12 cellular contexts compared by ENCODE assay signal in genomic region chr17:7311110-7311698, GRCh38. TPM values are rescaled to one million over a fixed set of nuclear protein-coding genes. Genes with fewer than 3 reads are reported as not detected.
A peak's percentile ranks its signal among the peaks of the same experiment; 100 is the strongest.
DNase-seq lines count a peak whose midpoint lies in the region; ATAC-seq, FAIRE-seq and TF ChIP-seq lines count a peak whose summit lies in the region.
"Had no signal": no experiment of that assay in that cellular context is flagged by ENCODE, and none has a peak within 500 bp of the region (broad histone marks: within the 10 kb centered on the region; RNA-seq: fewer than 3 reads in every experiment).

No MANE protein-coding gene starts in this region.

- H3K9me2 ChIP-seq in SU-DHL-6 (replicated peaks; ENCODE audit: insufficient read depth, low read length) = no peaks in the 10 kb centered on the region

- H3K9me3 ChIP-seq in SU-DHL-6 (ENCODE audit: insufficient read depth, low read length) (no peaks in the 10 kb centered on the region), esophagus muscularis mucosa (no peaks in the 10 kb centered on the region), vagina (no peaks in the 10 kb centered on the region)
- H3K9me3 ChIP-seq: BE2C had no signal

- H3K4me1 ChIP-seq in esophagus muscularis mucosa (peaks cover 60 to 79% (median 71%) of the 10 kb centered on the region in 4 donors), vagina (peaks cover 74% of the 10 kb centered on the region)
- H3K4me1 ChIP-seq: BE2C had no signal

- FAIRE-seq in HTR-8/SVneo (lab: Jason Lieb, UNC) = no peak
- FAIRE-seq: urothelium cell line had no signal

- H3K27ac ChIP-seq in SU-DHL-6 (ENCODE audit: low read depth, low read length) = no peak overlapping the region
- peak overlapping the region; percentile 0 to 95 (median 20) for H3K27ac ChIP-seq in esophagus muscularis mucosa (replicated peaks in 1 of 4)
- H3K27ac ChIP-seq in vagina = no peak overlapping the region

- H3K4me1 Mint-ChIP-seq in activated naive CD4-positive, alpha-beta T cell treated with anti-CD3 and anti-CD28 coated beads, Interleukin-2, amount 50 U/mL, for 24 hours = peaks cover 59% of the 10 kb centered on the region
- H3K4me1 Mint-ChIP-seq in type B pancreatic cell (ENCODE audit: unreplicated experiment) = peaks cover 43% of the 10 kb centered on the region

- no peak overlapping the region for H3K9ac ChIP-seq in SU-DHL-6 (ENCODE audit: low read length)

- peaks cover 19% of the 10 kb centered on the region for H4K20me1 ChIP-seq in SU-DHL-6 (ENCODE audit: low read depth, low read length)

- peaks cover 44% of the 10 kb centered on the region for H3K79me2 ChIP-seq in SU-DHL-6 (ENCODE audit: insufficient read depth, low read length)

- no peaks in the 10 kb centered on the region for H3K9me3 Mint-ChIP-seq in activated naive CD4-positive, alpha-beta T cell treated with anti-CD3 and anti-CD28 coated beads, Interleukin-2, amount 50 U/mL, for 24 hours
- no peaks in the 10 kb centered on the region for H3K9me3 Mint-ChIP-seq in activated naive CD4-positive, alpha-beta T cell treated with anti-CD3 and anti-CD28 coated beads, Interleukin-2, amount 50 U/mL, for 72 hours
- H3K9me3 Mint-ChIP-seq in type B pancreatic cell = no peaks in the 10 kb centered on the region

- H3K27me3 ChIP-seq in SU-DHL-6 (ENCODE audit: low read length) = no peaks in the 10 kb centered on the region
- no peaks in the 10 kb centered on the region for H3K27me3 ChIP-seq in esophagus muscularis mucosa
- no peaks in the 10 kb centered on the region for H3K27me3 ChIP-seq in vagina
- H3K27me3 ChIP-seq: BE2C had no signal

- no peak for TF ChIP-seq POLR2A in esophagus muscularis mucosa (IDR thresholded peaks at IDR 0.05; ENCODE audit: low read depth)
- no peak for TF ChIP-seq POLR2A in vagina (IDR thresholded peaks at IDR 0.05)

- no peak for DNase-seq in activated naive CD4-positive, alpha-beta T cell treated with anti-CD3 and anti-CD28 coated beads, Interleukin-2, amount 50 U/mL, for 72 hours (ENCODE audit: low spot score in 2 of 2)
- DNase-seq in esophagus muscularis mucosa (ENCODE audit: extremely low spot score) = no peak
- DNase-seq in type B pancreatic cell (ENCODE audit: extremely low spot score, unreplicated experiment) = no peak
- no peak for DNase-seq in vagina (ENCODE audit: extremely low spot score in 2 of 2)
- DNase-seq in DMS53 treated with DMSO at 0.1 percent for 48 hours (lab: John Stamatoyannopoulos, UW; ENCODE audit: unreplicated experiment) = no peak
- no peak for DNase-seq in HTR-8/SVneo (ENCODE audit: insufficient read length, low spot score)
- DNase-seq: BE2C, NCI-H2227 treated with DMSO at 0.1 percent for 48 hours had no signal

- intact Hi-C loops in esophagus muscularis mucosa (cut with DNase I) (no loop called here), vagina (cut with DNase I) (loop anchor here (5.0 kb wide), 1 partner anchor 36 kb away; no protein-coding TSS in a partner anchor)

- peak overlapping the region; percentile 88 for H3K4me2 ChIP-seq in SU-DHL-6 (ENCODE audit: low read depth, low read length, poor library complexity, severe bottlenecking)

- H3K27ac Mint-ChIP-seq in activated naive CD4-positive, alpha-beta T cell treated with anti-CD3 and anti-CD28 coated beads, Interleukin-2, amount 50 U/mL, for 24 hours = peak overlapping the region; percentile 95
- peak overlapping the region in 1 of 2 donors; percentile 84 for H3K27ac Mint-ChIP-seq in activated naive CD4-positive, alpha-beta T cell treated with anti-CD3 and anti-CD28 coated beads, Interleukin-2, amount 50 U/mL, for 72 hours
- no peak overlapping the region for H3K27ac Mint-ChIP-seq in type B pancreatic cell

- no peak overlapping the region for H2AFZ ChIP-seq in SU-DHL-6 (ENCODE audit: low read depth, low read length, severe bottlenecking)

- no peak overlapping the region for H3K4me3 ChIP-seq in SU-DHL-6 (ENCODE audit: insufficient read depth, low read length, poor library complexity, severe bottlenecking)
- H3K4me3 ChIP-seq in esophagus muscularis mucosa = no peak overlapping the region
- H3K4me3 ChIP-seq in vagina = no peak overlapping the region
- H3K4me3 ChIP-seq: skin epidermis had no signal

- peak overlapping the region; percentile 94 for H3K4me3 Mint-ChIP-seq in activated naive CD4-positive, alpha-beta T cell treated with anti-CD3 and anti-CD28 coated beads, Interleukin-2, amount 50 U/mL, for 24 hours
- H3K4me3 Mint-ChIP-seq in type B pancreatic cell = peak overlapping the region; percentile 98

- peaks cover 67% of the 10 kb centered on the region for H3F3A ChIP-seq in SU-DHL-6 (ENCODE audit: insufficient read depth)

- no peaks in the 10 kb centered on the region for H3K27me3 Mint-ChIP-seq in activated naive CD4-positive, alpha-beta T cell treated with anti-CD3 and anti-CD28 coated beads, Interleukin-2, amount 50 U/mL, for 24 hours
- no peaks in the 10 kb centered on the region for H3K27me3 Mint-ChIP-seq in type B pancreatic cell

- TF ChIP-seq EP300 in esophagus muscularis mucosa (IDR thresholded peaks at IDR 0.05) = no peak

- 89% methylated on average over 7 of the region's 7 CpGs for WGBS in esophagus muscularis mucosa

- peaks cover 24% of the 10 kb centered on the region for H3K36me3 ChIP-seq in SU-DHL-6 (ENCODE audit: low read length)
- H3K36me3 ChIP-seq in esophagus muscularis mucosa = peaks cover 38 to 55% (median 49%) of the 10 kb centered on the region in 4 donors
- peaks cover 3 to 47% of the 10 kb centered on the region in 2 donors for H3K36me3 ChIP-seq in vagina

- no peak for ATAC-seq in activated naive CD4-positive, alpha-beta T cell treated with anti-CD3 and anti-CD28 coated beads, Interleukin-2, amount 50 U/mL, for 72 hours

- H3K36me3 Mint-ChIP-seq in activated naive CD4-positive, alpha-beta T cell treated with anti-CD3 and anti-CD28 coated beads, Interleukin-2, amount 50 U/mL, for 24 hours = peaks cover 38% of the 10 kb centered on the region
- peaks cover 44 to 48% of the 10 kb centered on the region in 2 donors for H3K36me3 Mint-ChIP-seq in activated naive CD4-positive, alpha-beta T cell treated with anti-CD3 and anti-CD28 coated beads, Interleukin-2, amount 50 U/mL, for 72 hours
- H3K36me3 Mint-ChIP-seq in type B pancreatic cell = peaks cover 30% of the 10 kb centered on the region

- TF ChIP-seq CTCF in SU-DHL-6 (IDR thresholded peaks at IDR 0.05; ENCODE audit: insufficient read depth, low read length, poor library complexity, severe bottlenecking) = no peak
- TF ChIP-seq CTCF in esophagus muscularis mucosa (IDR thresholded peaks at IDR 0.05) = no peak
- no peak for TF ChIP-seq CTCF in type B pancreatic cell (conservative IDR thresholded peaks at IDR 0.05)
- no peak for TF ChIP-seq CTCF in vagina (IDR thresholded peaks at IDR 0.05)

RNA-seq across cellular contexts. Expression of gene EIF5A, which starts 3.8 kb away (rescaled TPM):
- total RNA-seq in activated naive CD4-positive, alpha-beta T cell treated with anti-CD3 and anti-CD28 coated beads, Interleukin-2, amount 50 U/mL, for 72 hours = 100 to 1,000 TPM; 493 to 836 TPM
- total RNA-seq in esophagus muscularis mucosa (100 to 1,000 TPM; 145 to 214 (median 204) TPM), type B pancreatic cell (ENCODE audit: low replicate concordance) (454 and 510 TPM in 2 replicates), vagina (238 TPM)

RNA-seq across cellular contexts. Expression of gene GPS2, which starts 4.0 kb away (rescaled TPM):
- total RNA-seq in activated naive CD4-positive, alpha-beta T cell treated with anti-CD3 and anti-CD28 coated beads, Interleukin-2, amount 50 U/mL, for 72 hours = 10 to 100 TPM; 36.3 to 48.6 TPM
- total RNA-seq in esophagus muscularis mucosa = 100 to 1,000 TPM in 1 of 4 donors, 10 to 100 TPM in 3; 89.6 to 112 (median 90.2) TPM
- total RNA-seq in type B pancreatic cell (ENCODE audit: low replicate concordance) = 75.0 and 75.4 TPM in 2 replicates
- total RNA-seq in vagina = 51.1 TPM

RNA-seq across cellular contexts. Expression of gene YBX2, which starts 16.8 kb away (rescaled TPM):
- 1 to 10 TPM in 1 of 2 donors, under 1 TPM in 1; 0.18 to 1.7 TPM for total RNA-seq in activated naive CD4-positive, alpha-beta T cell treated with anti-CD3 and anti-CD28 coated beads, Interleukin-2, amount 50 U/mL, for 72 hours
- total RNA-seq in esophagus muscularis mucosa (1 to 10 TPM; 3.6 to 8.7 (median 4.4) TPM), type B pancreatic cell (ENCODE audit: low replicate concordance) (4.5 and 7.0 TPM in 2 replicates), vagina (0.25 TPM)

RNA-seq across cellular contexts. Expression of gene NEURL4, which starts 17.9 kb away (rescaled TPM):
- 10 to 100 TPM; 24.8 to 32.7 TPM for total RNA-seq in activated naive CD4-positive, alpha-beta T cell treated with anti-CD3 and anti-CD28 coated beads, Interleukin-2, amount 50 U/mL, for 72 hours
- total RNA-seq in esophagus muscularis mucosa (10 to 100 TPM; 13.9 to 27.0 (median 20.6) TPM), type B pancreatic cell (ENCODE audit: low replicate concordance) (49.9 and 61.5 TPM in 2 replicates), vagina (22.6 TPM)

RNA-seq across cellular contexts. Expression of gene ACAP1, which starts 25.1 kb away (rescaled TPM):
- total RNA-seq in activated naive CD4-positive, alpha-beta T cell treated with anti-CD3 and anti-CD28 coated beads, Interleukin-2, amount 50 U/mL, for 72 hours = 100 to 1,000 TPM; 400 to 610 TPM
- total RNA-seq in esophagus muscularis mucosa (10 to 100 TPM in 1 of 4 donors, 1 to 10 TPM in 3; 2.1 to 11.4 (median 4.6) TPM), type B pancreatic cell (ENCODE audit: low replicate concordance) (3.2 and 8.3 TPM in 2 replicates), vagina (7.6 TPM)

Comparison
In these comparisons a context has a peak if more than half of its experiments do, and no peak if none do; other contexts are left out.
1. H3K27ac ChIP-seq: peak in esophagus muscularis mucosa (4 of 4); none in SU-DHL-6 (single experiment) and vagina (single experiment).